ENCODE assay signal across 8 cellular contexts in the genomic region with DNA sequence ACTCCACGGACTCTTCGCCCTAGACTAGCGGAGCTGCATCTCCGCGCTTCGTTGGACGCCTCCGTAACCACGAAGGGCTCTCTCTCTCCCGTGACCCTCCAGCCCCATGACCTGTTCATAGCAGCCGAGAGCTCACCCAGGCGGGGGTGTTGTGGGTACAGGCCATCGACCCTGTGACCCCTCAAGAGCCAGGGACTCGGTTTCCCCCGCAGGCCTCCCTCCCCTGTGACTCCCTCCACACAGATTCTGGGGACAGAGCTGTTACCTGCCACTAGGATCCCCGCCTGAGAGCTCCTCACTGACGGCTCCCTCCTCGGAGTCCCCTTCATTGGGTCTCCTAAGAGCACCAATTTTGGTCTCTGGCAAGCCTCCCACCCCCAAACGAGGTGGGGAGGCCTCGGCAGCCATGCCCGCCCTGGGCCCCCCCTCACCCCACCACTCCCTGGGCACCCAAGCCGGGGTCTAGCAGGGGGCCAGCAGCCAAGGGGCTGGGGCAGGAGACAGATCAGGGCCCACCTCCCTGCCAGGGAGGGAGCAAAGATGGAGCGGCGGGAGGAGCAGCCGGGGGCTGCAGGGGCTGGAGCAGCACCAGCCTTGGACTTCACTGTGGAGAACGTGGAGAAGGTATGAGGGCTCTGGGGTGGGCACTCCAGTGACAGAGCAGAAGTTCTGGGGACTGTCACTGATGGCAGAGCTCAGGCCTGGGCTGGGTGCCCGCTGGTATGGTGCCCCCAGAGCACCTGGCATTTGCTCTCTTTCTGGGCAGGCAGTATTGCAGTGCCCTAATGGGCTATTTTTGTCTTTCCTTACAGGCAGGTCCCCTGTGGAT. TPM values are rescaled to one million over a fixed set of nuclear protein-coding genes. Genes with fewer than 3 reads are reported as not detected.
DNase-seq lines count a peak whose midpoint lies in the region; ATAC-seq, FAIRE-seq and TF ChIP-seq lines count a peak whose summit lies in the region.

No MANE protein-coding gene starts in this region.

- H3K27ac ChIP-seq in RWPE2 (ENCODE audit: poor library complexity, severe bottlenecking) = peak overlapping the region; percentile 60

- H3K4me3 Mint-ChIP-seq in activated T-cell treated with anti-CD3 and anti-CD28 coated beads, Interleukin-2, amount 50 U/mL, for 4 hours = peak overlapping the region; percentile 93

- H3K4me1 ChIP-seq in RWPE2 (ENCODE audit: insufficient read depth, poor library complexity, severe bottlenecking) = peaks cover 8% of the 10 kb centered on the region
- peaks cover 19% of the 10 kb centered on the region for H3K4me1 ChIP-seq in neuron (ENCODE audit: insufficient read depth, low read length)

- H3K4me3 ChIP-seq in RWPE2 (ENCODE audit: severe bottlenecking) (peak overlapping the region; percentile 50), neuron (ENCODE audit: low read length) (peak overlapping the region; percentile 71)

- H3K9me3 ChIP-seq in RWPE2 (ENCODE audit: severe bottlenecking) (no peaks in the 10 kb centered on the region), neuron (ENCODE audit: low read length) (no peaks in the 10 kb centered on the region)

- H3K36me3 ChIP-seq in RWPE2 (ENCODE audit: low read depth) (0 out of 2 replicates have a peak, but pooled peaks cover 4% of the 10 kb centered on the region), neuron (ENCODE audit: insufficient read depth, low read length) (peaks cover 10% of the 10 kb centered on the region)

- H3K27me3 Mint-ChIP-seq in activated T-cell treated with anti-CD3 and anti-CD28 coated beads, Interleukin-2, amount 50 U/mL, for 4 hours (ENCODE audit: low read depth) = no peaks in the 10 kb centered on the region

- H3K4me1 Mint-ChIP-seq in activated T-cell treated with anti-CD3 and anti-CD28 coated beads, Interleukin-2, amount 50 U/mL, for 4 hours (ENCODE audit: low read depth) = peaks cover 52% of the 10 kb centered on the region

- FAIRE-seq in GM19239 (lab: Jason Lieb, UNC) = no peak

- no peak for TF ChIP-seq CTCF in RWPE2 (IDR thresholded peaks at IDR 0.05; ENCODE audit: poor library complexity, severe bottlenecking)

- peaks cover 17% of the 10 kb centered on the region for H3K36me3 Mint-ChIP-seq in activated T-cell treated with anti-CD3 and anti-CD28 coated beads, Interleukin-2, amount 50 U/mL, for 4 hours (ENCODE audit: insufficient read depth)

- H3K27me3 ChIP-seq in RWPE2 (ENCODE audit: insufficient read depth, poor library complexity, severe bottlenecking) = no peaks in the 10 kb centered on the region
- no peaks in the 10 kb centered on the region for H3K27me3 ChIP-seq in neuron (ENCODE audit: insufficient read depth, low read length)

- no peak for DNase-seq in activated T-cell treated with anti-CD3 and anti-CD28 coated beads, Interleukin-2, amount 50 U/mL, for 4 hours
- no peak for DNase-seq in activated T-cell treated with anti-CD3 and anti-CD28 coated beads, Interleukin-2, amount 50 U/mL, for 1 hour
- no peak for DNase-seq in RWPE2 (ENCODE audit: low spot score)
- DNase-seq in erythroblast (lab: John Stamatoyannopoulos, UW) = no peak
- no peak for DNase-seq in GM19239 (ENCODE audit: insufficient read length, low spot score)
- DNase-seq in NCI-H187 treated with DMSO at 0.1 percent for 48 hours (lab: John Stamatoyannopoulos, UW) = no peak
- DNase-seq in NCI-H2227 treated with DMSO at 0.1 percent for 48 hours (lab: John Stamatoyannopoulos, UW) = no peak

- ATAC-seq in activated T-cell treated with anti-CD3 and anti-CD28 coated beads, Interleukin-2, amount 50 U/mL, for 4 hours = peak; percentile 2
- ATAC-seq in RWPE2 (ENCODE audit: low read depth) = no peak

- H3K9me3 Mint-ChIP-seq in activated T-cell treated with anti-CD3 and anti-CD28 coated beads, Interleukin-2, amount 50 U/mL, for 4 hours = no peaks in the 10 kb centered on the region

- peak overlapping the region; percentile 36 for H2AFZ ChIP-seq in neuron (ENCODE audit: low read depth, low read length)

- peak; percentile 60 for TF ChIP-seq POLR2A in erythroblast (IDR thresholded peaks at IDR 0.05; ENCODE audit: low read length)

RNA-seq across cellular contexts. Expression of a gene that starts 0.5 kb away (rescaled TPM):
- total RNA-seq in activated T-cell treated with anti-CD3 and anti-CD28 coated beads, Interleukin-2, amount 50 U/mL, for 4 hours = 10 to 100 TPM; 27.5 to 31.9 (median 28.2) TPM

RNA-seq across cellular contexts. Expression of a gene that starts 13.7 kb away (rescaled TPM):
- total RNA-seq in activated T-cell treated with anti-CD3 and anti-CD28 coated beads, Interleukin-2, amount 50 U/mL, for 4 hours = under 1 TPM; 0.33 to 0.45 (median 0.40) TPM

RNA-seq across cellular contexts. Expression of a gene that starts 22.5 kb away (rescaled TPM):
- total RNA-seq in activated T-cell treated with anti-CD3 and anti-CD28 coated beads, Interleukin-2, amount 50 U/mL, for 4 hours = 100 to 1,000 TPM; 128 to 151 (median 145) TPM

RNA-seq across cellular contexts. Expression of a gene that starts 27.5 kb away (rescaled TPM):
- total RNA-seq in activated T-cell treated with anti-CD3 and anti-CD28 coated beads, Interleukin-2, amount 50 U/mL, for 4 hours = 100 to 1,000 TPM; 202 to 210 (median 209) TPM

RNA-seq across cellular contexts. Expression of a gene that starts 31.7 kb away (rescaled TPM):
- 10 to 100 TPM; 32.1 to 35.1 (median 33.7) TPM for total RNA-seq in activated T-cell treated with anti-CD3 and anti-CD28 coated beads, Interleukin-2, amount 50 U/mL, for 4 hours
